In genomic region chr11:7577226-7577882, GRCh38 we compare ENCODE assay signal across 1 cellular context.
TF ChIP-seq lines count a peak whose summit lies in the region.

No MANE protein-coding gene starts in this region.

TF ChIP-seq in GM23338, 12 proteins besides CTCF, POLR2A, EP300 and RAD21 (continued from another document):
- no peak for TF ChIP-seq ZNF462 (CRISPR knock-in tag; IDR thresholded peaks at IDR 0.05)
